Comparison of ENCODE assay signal across 11 cellular contexts in the genomic region with DNA sequence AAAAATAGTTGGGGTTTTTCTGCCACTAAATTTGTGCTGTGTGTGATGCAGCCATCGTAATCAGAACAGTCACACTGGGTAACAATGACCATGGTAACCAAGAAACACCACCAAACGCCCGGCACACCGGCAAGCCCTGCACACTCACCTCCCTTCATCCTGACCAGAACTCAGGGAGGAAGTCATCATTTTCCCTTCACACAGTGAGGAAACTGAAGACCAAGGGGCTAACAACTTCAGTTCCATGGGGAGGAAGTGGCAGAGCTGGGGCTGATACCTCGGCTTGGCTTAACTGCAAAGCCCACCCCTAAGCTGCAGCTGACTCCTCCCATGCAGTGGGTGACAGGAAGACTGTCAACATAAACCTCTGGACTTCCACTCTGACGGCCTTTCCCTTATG.
A peak's percentile ranks its signal among the peaks of the same experiment; 100 is the strongest.
DNase-seq lines count a peak whose midpoint lies in the region; ATAC-seq and TF ChIP-seq lines count a peak whose summit lies in the region.
"Had no signal": no experiment of that assay in that cellular context is flagged by ENCODE, and none has a peak within 500 bp of the region (broad histone marks: within the 10 kb centered on the region; RNA-seq: fewer than 3 reads in every experiment).

No MANE protein-coding gene starts in this region.

- H3K36me3 Mint-ChIP-seq in CD8-positive, alpha-beta memory T cell = no peaks in the 10 kb centered on the region

- H2BK5ac ChIP-seq in mesenchymal stem cell (ENCODE audit: low read depth, low read length, poor library complexity, severe bottlenecking) = no peak overlapping the region

- H3K9ac ChIP-seq in OCI-LY3 (ENCODE audit: low read length) (peak overlapping the region; percentile 75), mesenchymal stem cell (ENCODE audit: low read length) (no peak overlapping the region)
- H3K9ac ChIP-seq: KMS-11 had no signal

- WGBS in mesenchymal stem cell = 66% methylated on average over 6 of the region's 6 CpGs
- 78% methylated on average over 6 of the region's 6 CpGs for WGBS in prostate gland

- no peak overlapping the region for H3K27ac ChIP-seq in CD8-positive, alpha-beta memory T cell (ENCODE audit: low read depth, low read length)
- H3K27ac ChIP-seq in OCI-LY3 (ENCODE audit: low read length) (peak overlapping the region; percentile 93), mesenchymal stem cell (ENCODE audit: low read length, poor library complexity, severe bottlenecking) (no peak overlapping the region), brain microvascular endothelial cell (no peak overlapping the region), prostate gland (no peak overlapping the region)

- no peak overlapping the region for H3K18ac ChIP-seq in mesenchymal stem cell (ENCODE audit: low read depth in 1 of 2, low read length in 2 of 2)

- no peak overlapping the region for H2BK120ac ChIP-seq in mesenchymal stem cell (ENCODE audit: low read depth, low read length)

- H3K4me1 ChIP-seq in CD8-positive, alpha-beta memory T cell (ENCODE audit: insufficient read depth, low read length) = no peaks in the 10 kb centered on the region
- peaks cover 43% of the 10 kb centered on the region for H3K4me1 ChIP-seq in OCI-LY3 (ENCODE audit: low read length)
- peaks cover 2% of the 10 kb centered on the region for H3K4me1 ChIP-seq in mesenchymal stem cell (ENCODE audit: control insufficient read depth, insufficient read depth, low read depth, low read length)
- H3K4me1 ChIP-seq in prostate gland (replicated peaks) = no peaks in the 10 kb centered on the region

- no peaks in the 10 kb centered on the region for H3K79me1 ChIP-seq in mesenchymal stem cell (replicated peaks; ENCODE audit: low read length, poor library complexity, severe bottlenecking)

- H4K8ac ChIP-seq in mesenchymal stem cell (ENCODE audit: low read length) = peak overlapping the region; percentile 38

- peaks cover 0 to 3% (median 0%) of the 10 kb centered on the region in 5 donors for H3K9me3 Mint-ChIP-seq in CD8-positive, alpha-beta memory T cell

- H3K9me3 ChIP-seq in CD8-positive, alpha-beta memory T cell (ENCODE audit: low read length) = no peaks in the 10 kb centered on the region
- peaks cover 5% of the 10 kb centered on the region; the same call in 1 of the 2 replicates for H3K9me3 ChIP-seq in OCI-LY3 (ENCODE audit: insufficient read depth, low read length)
- H3K9me3 ChIP-seq in mesenchymal stem cell (ENCODE audit: control insufficient read depth, low read length) = peaks cover 9% of the 10 kb centered on the region
- H3K9me3 ChIP-seq in prostate gland = no peaks in the 10 kb centered on the region

- POLR2A ChIA-PET in CD8-positive, alpha-beta memory T cell (lab: Charles Lee) = no interaction called here

- intact Hi-C loops in prostate gland (cut with DNase I) = no loop called here

- H3K79me2 ChIP-seq in OCI-LY3 (ENCODE audit: low read length) = no peaks in the 10 kb centered on the region

- in situ Hi-C loops in brain microvascular endothelial cell (cut with HindIII; ENCODE audit: low pct_ligation_motif_present, low sequenced_read_pairs) = no loop called here

- H2AFZ ChIP-seq in OCI-LY3 (ENCODE audit: low read depth, low read length) (peak overlapping the region; percentile 46; the same call in 1 of the 2 replicates), mesenchymal stem cell (ENCODE audit: low read depth, low read length) (no peak overlapping the region)

- no peak overlapping the region for H2AK5ac ChIP-seq in mesenchymal stem cell (ENCODE audit: low read length, severe bottlenecking)

- peak overlapping the region in 1 of 2 experiments; percentile 25 for H2BK12ac ChIP-seq in mesenchymal stem cell (ENCODE audit: low read length in 2 of 2)

- H3K27ac Mint-ChIP-seq in CD8-positive, alpha-beta memory T cell = peak overlapping the region in 5 of 8 donors; percentile 31 to 87 (median 80)

- H3K14ac ChIP-seq in mesenchymal stem cell (ENCODE audit: low read length in 2 of 2) = no peak overlapping the region

- H3K4me3 ChIP-seq in CD8-positive, alpha-beta memory T cell (ENCODE audit: low read length) = no peak overlapping the region
- H3K4me3 ChIP-seq in OCI-LY3 (ENCODE audit: low read length) = peak overlapping the region; percentile 43
- H3K4me3 ChIP-seq in mesenchymal stem cell (ENCODE audit: insufficient read depth in 1 of 2, low read depth in 1 of 2, low read length in 2 of 2) = no peak overlapping the region
- no peak overlapping the region for H3K4me3 ChIP-seq in brain microvascular endothelial cell (ENCODE audit: low read depth, low read length)
- H3K4me3 ChIP-seq in prostate gland = no peak overlapping the region
- H3K4me3 ChIP-seq: heart left ventricle had no signal

- H3K27me3 Mint-ChIP-seq in CD8-positive, alpha-beta memory T cell = peaks cover 5 to 11% of the 10 kb centered on the region in 2 donors

- no peaks in the 10 kb centered on the region for H3K27me3 ChIP-seq in CD8-positive, alpha-beta memory T cell (ENCODE audit: insufficient read depth, low read length, poor library complexity, severe bottlenecking)
- H3K27me3 ChIP-seq in OCI-LY3 (ENCODE audit: low read depth, low read length) = no peaks in the 10 kb centered on the region
- no peaks in the 10 kb centered on the region for H3K27me3 ChIP-seq in mesenchymal stem cell (ENCODE audit: control insufficient read depth in 1 of 2, insufficient read depth in 1 of 2, low read length in 2 of 2)
- no peaks in the 10 kb centered on the region for H3K27me3 ChIP-seq in brain microvascular endothelial cell (replicated peaks)
- no peaks in the 10 kb centered on the region for H3K27me3 ChIP-seq in prostate gland (replicated peaks; ENCODE audit: insufficient read depth)

- TF ChIP-seq POLR2A in prostate gland (IDR thresholded peaks at IDR 0.05) = no peak

- TF ChIP-seq CTCF in OCI-LY3 (IDR thresholded peaks at IDR 0.05; ENCODE audit: low read depth, low read length) (no peak), brain microvascular endothelial cell (IDR thresholded peaks at IDR 0.05; ENCODE audit: low read depth, low read length, missing control alignments) (no peak), prostate gland (IDR thresholded peaks at IDR 0.05) (no peak)

- DNase-seq in CD8-positive, alpha-beta memory T cell = no peak
- DNase-seq in mesenchymal stem cell = no peak
- no peak for DNase-seq in brain microvascular endothelial cell
- no peak for DNase-seq in NCI-H526 (lab: John Stamatoyannopoulos, UW)
- no peak for DNase-seq in prostate gland (ENCODE audit: low spot score)
- no peak for DNase-seq in activated T-cell treated with anti-CD3 and anti-CD28 coated beads, Interleukin-2, amount 50 U/mL, for 48 hours
- DNase-seq: activated CD4-positive, alpha-beta T cell treated with anti-CD3 and anti-CD28 coated beads, Interleukin-2, amount 50 U/mL, for 48 hours had no signal

- peak; percentile 41 for ATAC-seq in GM21381 (IDR thresholded peaks at IDR 0.05; ENCODE audit: unreplicated experiment)

- no peaks in the 10 kb centered on the region for H3K36me3 ChIP-seq in CD8-positive, alpha-beta memory T cell (ENCODE audit: insufficient read depth, low read length)
- H3K36me3 ChIP-seq in OCI-LY3 (replicated peaks; ENCODE audit: low read depth, low read length) (peaks cover 16% of the 10 kb centered on the region), mesenchymal stem cell (ENCODE audit: control insufficient read depth in 1 of 2, insufficient read depth in 2 of 2, low read depth in 1 of 2, low read length in 2 of 2) (no peaks in the 10 kb centered on the region), brain microvascular endothelial cell (replicated peaks) (no peaks in the 10 kb centered on the region), prostate gland (no peaks in the 10 kb centered on the region)
- H3K36me3 ChIP-seq: heart left ventricle had no signal

- no peak overlapping the region for H3K4ac ChIP-seq in mesenchymal stem cell (ENCODE audit: low read depth in 1 of 2, low read length in 2 of 2)

- H2BK15ac ChIP-seq in mesenchymal stem cell (ENCODE audit: low read depth, poor library complexity, severe bottlenecking) = peak overlapping the region; percentile 92

- no peak overlapping the region for H3K23ac ChIP-seq in mesenchymal stem cell (ENCODE audit: low read length in 2 of 2)

- H3K4me1 Mint-ChIP-seq in CD8-positive, alpha-beta memory T cell = peaks cover 19 to 27% (median 24%) of the 10 kb centered on the region in 3 donors

- CTCF ChIA-PET in CD8-positive, alpha-beta memory T cell (lab: Charles Lee) = interaction anchor here (1.1 kb wide), 1 partner anchor 10 kb away, joined by 3 read pairs; no protein-coding TSS in a partner anchor

- H4K91ac ChIP-seq in mesenchymal stem cell (ENCODE audit: low read length) = no peak overlapping the region

- H3K4me2 ChIP-seq in OCI-LY3 (ENCODE audit: low read length) = peak overlapping the region; percentile 69
- H3K4me2 ChIP-seq in mesenchymal stem cell (ENCODE audit: low read length, poor library complexity, severe bottlenecking) = no peak overlapping the region

- peak overlapping the region in 4 of 7 donors; percentile 4 to 81 (median 42) for H3K4me3 Mint-ChIP-seq in CD8-positive, alpha-beta memory T cell

- no peaks in the 10 kb centered on the region for H4K20me1 ChIP-seq in OCI-LY3 (ENCODE audit: insufficient read depth, low read length)
